Comparison of ENCODE assay signal across 8 cellular contexts in genomic region chr11:94473177-94473799, GRCh38. TPM values are rescaled to one million over a fixed set of nuclear protein-coding genes. Genes with fewer than 3 reads are reported as not detected.
DNase-seq lines count a peak whose midpoint lies in the region; ATAC-seq and TF ChIP-seq lines count a peak whose summit lies in the region.

No MANE protein-coding gene starts in this region.

- CTCF ChIA-PET in mammary epithelial cell (lab: Charles Lee; ENCODE audit: low non-redundant PET) = no interaction called here

- intact Hi-C loops in right cardiac atrium (cut with DNase I) = no loop called here
- intact Hi-C loops in mammary epithelial cell (cut with micrococcal nuclease) = no loop called here

- peaks cover 9% of the 10 kb centered on the region for H3K36me3 ChIP-seq in mammary epithelial cell (ENCODE audit: insufficient read depth, low read length)

- peak; percentile 86 to 95 for DNase-seq in NOMO-1 (lab: John Stamatoyannopoulos, UW; ENCODE audit: unreplicated experiment in 2 of 2)
- peak; percentile 58 for DNase-seq in iris pigment epithelial cell (ENCODE audit: low read depth)
- DNase-seq in right cardiac atrium = no peak
- DNase-seq in mammary epithelial cell = no peak
- DNase-seq in SW 1271 (lab: John Stamatoyannopoulos, UW) = no peak
- DNase-seq in DMS79 (lab: John Stamatoyannopoulos, UW) = no peak

- no TSS peak for BruUV-seq in mammary epithelial cell (replicated peaks; lab: Mats Ljungman, UMichigan)

- H3K9me3 ChIP-seq in right cardiac atrium (ENCODE audit: control insufficient read depth, low read length) = no peaks in the 10 kb centered on the region
- H3K9me3 ChIP-seq in mammary epithelial cell (replicated peaks; ENCODE audit: insufficient read depth, low read length) = no peaks in the 10 kb centered on the region

- H3K9ac ChIP-seq in mammary epithelial cell (ENCODE audit: insufficient read depth, low read length) = no peak overlapping the region

- WGBS in right cardiac atrium = 98% methylated on average over 1 of the region's 1 CpG
- 100% methylated on average over 1 of the region's 1 CpG for WGBS in mammary epithelial cell (ENCODE audit: low coverage, missing lambda C conversion rate)

- H3K27ac ChIP-seq in right cardiac atrium (ENCODE audit: low read length) (no peak overlapping the region), mammary epithelial cell (ENCODE audit: insufficient read depth, low read depth, low read length) (no peak overlapping the region)

- peak; percentile 76 for ATAC-seq in GM19025 (IDR thresholded peaks at IDR 0.05; ENCODE audit: low read depth, unreplicated experiment)
- ATAC-seq in HG02852 (IDR thresholded peaks at IDR 0.05; ENCODE audit: unreplicated experiment) = peak; percentile 86
- ATAC-seq in right cardiac atrium = no peak

- H2AFZ ChIP-seq in mammary epithelial cell (ENCODE audit: low read depth, low read length) = no peak overlapping the region

- no peaks in the 10 kb centered on the region for H3K79me2 ChIP-seq in mammary epithelial cell (ENCODE audit: insufficient read depth, low read length)

- no peaks in the 10 kb centered on the region for H3K4me1 ChIP-seq in right cardiac atrium (ENCODE audit: control insufficient read depth, insufficient read depth, low read length)
- H3K4me1 ChIP-seq in mammary epithelial cell (ENCODE audit: insufficient read depth, low read length) = no peaks in the 10 kb centered on the region

- in situ Hi-C loops in mammary epithelial cell (cut with MboI; ENCODE audit: low sequenced_read_pairs in 2 of 2) = no loop called here

- no peak for TF ChIP-seq CTCF in mammary epithelial cell (conservative IDR thresholded peaks at IDR 0.05 in 1 of 2, IDR thresholded peaks at IDR 0.05 in 1 of 2; ENCODE audit: extremely low read depth in 1 of 2, insufficient read depth in 1 of 2, low read depth in 1 of 2, low read length in 2 of 2)

- H3K27me3 ChIP-seq in right cardiac atrium (ENCODE audit: control insufficient read depth, insufficient read depth) (no peaks in the 10 kb centered on the region), mammary epithelial cell (ENCODE audit: insufficient read depth, low read length) (no peaks in the 10 kb centered on the region)

- H4K20me1 ChIP-seq in mammary epithelial cell (ENCODE audit: insufficient read depth, low read length) = no peaks in the 10 kb centered on the region

- no peak overlapping the region for H3K4me2 ChIP-seq in mammary epithelial cell (ENCODE audit: insufficient read depth, low read depth, low read length)

- dilution Hi-C loops in mammary epithelial cell (cut with HindIII; ENCODE audit: low sequenced_read_pairs) = no loop called here

- no peak overlapping the region for H3K4me3 ChIP-seq in right cardiac atrium (ENCODE audit: low read length)
- H3K4me3 ChIP-seq in mammary epithelial cell (replicated peaks in 1 of 3; ENCODE audit: insufficient read depth in 1 of 3, low read depth in 2 of 3, low read length in 3 of 3) = no peak overlapping the region

RNA-seq across cellular contexts. Expression of gene MRE11, which starts 20.4 kb away (rescaled TPM):
- total RNA-seq in right cardiac atrium (10 to 100 TPM in 3 of 4 donors, 1 to 10 TPM in 1; 9.5 to 11.0 (median 10.9) TPM), mammary epithelial cell (10 to 100 TPM; 10.3 to 19.5 TPM)
- polyA plus RNA-seq in right cardiac atrium (3.0 TPM), mammary epithelial cell (5.8 TPM)
- polyA minus RNA-seq in mammary epithelial cell = 4.8 TPM

RNA-seq across cellular contexts. Expression of gene ANKRD49, which starts 20.5 kb away (rescaled TPM):
- 1 to 10 TPM; 5.4 to 8.6 (median 6.6) TPM for total RNA-seq in right cardiac atrium
- polyA plus RNA-seq in right cardiac atrium = 6.8 TPM
- total RNA-seq in mammary epithelial cell = 10 to 100 TPM in 1 of 2 donors, 1 to 10 TPM in 1; 9.4 to 13.8 TPM
- polyA plus RNA-seq in mammary epithelial cell = 6.2 TPM
- polyA minus RNA-seq in mammary epithelial cell = 4.4 TPM

RNA-seq across cellular contexts. Expression of gene C11orf97, which starts 39.0 kb away (rescaled TPM):
- total RNA-seq in right cardiac atrium = not detected
- not detected for polyA plus RNA-seq in right cardiac atrium
- not detected for total RNA-seq in mammary epithelial cell
- not detected for polyA plus RNA-seq in mammary epithelial cell
- polyA minus RNA-seq in mammary epithelial cell = not detected

Comparison
In these comparisons a context has a peak if more than half of its experiments do, and no peak if none do; other contexts are left out.
1. ATAC-seq: peak in GM19025 (single experiment) and HG02852 (single experiment); none in right cardiac atrium (0 of 2).
2. DNase-seq: peak in NOMO-1 (2 of 2) and iris pigment epithelial cell (single experiment); none in right cardiac atrium (0 of 3), mammary epithelial cell (single experiment), SW 1271 (0 of 2) and DMS79 (single experiment).